In genomic region chr3:23875326-23875725, GRCh38 we compare ENCODE assay signal across 30 cellular contexts.
"Had no signal": no experiment of that assay in that cellular context is flagged by ENCODE, and none has a peak within 500 bp of the region (broad histone marks: within the 10 kb centered on the region; RNA-seq: fewer than 3 reads in every experiment).

No MANE protein-coding gene starts in this region.

- H3K27me3 Mint-ChIP-seq: activated CD4-positive, alpha-beta memory T cell treated with anti-CD3 and anti-CD28 coated beads, Interleukin-2, amount 10 ng/mL, durations not matched to agents 7 days and 5 days; activated CD4-positive, alpha-beta T cell treated with anti-CD3 and anti-CD28 coated beads, Interleukin-2, amount 10 ng/mL, durations not matched to agents 7 days and 5 days; activated T-helper 17 cell treated with anti-CD3 and anti-CD28 coated beads, Interleukin-2, amount 50 U/mL, for 72 hours; progenitor cell of endocrine pancreas; stimulated activated naive CD8-positive, alpha-beta T cell treated with anti-CD3 and anti-CD28 coated beads, Interleukin-15, Interleukin-2, amounts not matched to agents 100 ng/mL and 50 ng/mL, for 24 hours; T-helper 17 cell had no signal

- H3K36me3 Mint-ChIP-seq: stimulated activated effector memory CD8-positive, alpha-beta T cell treated with anti-CD3 and anti-CD28 coated beads, Interleukin-12 subunit alpha, Interleukin-12 subunit beta, amount 100 ng/mL, for 72 hours had no signal

- DNase-seq: activated CD4-positive, alpha-beta memory T cell treated with anti-CD3 and anti-CD28 coated beads, Interleukin-2, amount 10 ng/mL, durations not matched to agents 7 days and 5 days; activated CD4-positive, alpha-beta T cell treated with anti-CD3 and anti-CD28 coated beads for 1 hour; activated CD4-positive, alpha-beta T cell treated with anti-CD3 and anti-CD28 coated beads, Interleukin-2, amount 10 ng/mL, durations not matched to agents 7 days and 5 days; activated gamma-delta T cell treated with Interleukin-2 at 50 U/mL for 16 hours; activated T-cell treated with anti-CD3 and anti-CD28 coated beads, Interleukin-2, amount 50 U/mL, for 4 hours; cerebellar nuclear complex; colonic mucosa; dorsolateral prefrontal cortex; effector memory CD4-positive, alpha-beta T cell; erythroblast; islet precursor cell; left ventricle myocardium inferior; ovary; stimulated activated CD4-positive, alpha-beta T cell treated with anti-CD3 and anti-CD28 coated beads, Interleukin-4, amount 100 ng/mL, for 24 hours; substantia nigra; T-helper 17 cell had no signal

- ATAC-seq: activated naive CD4-positive, alpha-beta T cell treated with anti-CD3 and anti-CD28 coated beads, Interleukin-2, amount 50 U/mL, for 72 hours; activated T-cell treated with anti-CD3 and anti-CD28 coated beads, Interleukin-2, amount 50 U/mL, for 4 hours; activated T-helper 17 cell treated with anti-CD3 and anti-CD28 coated beads, Interleukin-2, amount 50 U/mL, for 72 hours; gastroesophageal sphincter; sciatic nerve; stimulated activated effector memory CD8-positive, alpha-beta T cell treated with anti-CD3 and anti-CD28 coated beads, Interleukin-12 subunit alpha, Interleukin-12 subunit beta, amount 100 ng/mL, for 72 hours; T-helper 17 cell had no signal

- H3K27ac ChIP-seq: colonic mucosa, dorsolateral prefrontal cortex, gastroesophageal sphincter, hepatocyte, left ventricle myocardium inferior, neutrophil, ovary, upper lobe of left lung had no signal

- H3K36me3 ChIP-seq: colonic mucosa, gastroesophageal sphincter, left ventricle myocardium inferior, neutrophil, ovary, upper lobe of left lung had no signal

- H3K27ac Mint-ChIP-seq: activated CD4-positive, alpha-beta memory T cell treated with anti-CD3 and anti-CD28 coated beads, Interleukin-2, amount 10 ng/mL, durations not matched to agents 7 days and 5 days; activated CD4-positive, alpha-beta T cell treated with anti-CD3 and anti-CD28 coated beads, Interleukin-2, amount 10 ng/mL, durations not matched to agents 7 days and 5 days; activated T-helper 17 cell treated with anti-CD3 and anti-CD28 coated beads, Interleukin-2, amount 50 U/mL, for 72 hours; progenitor cell of endocrine pancreas; stimulated activated effector memory CD8-positive, alpha-beta T cell treated with anti-CD3 and anti-CD28 coated beads, Interleukin-12 subunit alpha, Interleukin-12 subunit beta, amount 100 ng/mL, for 72 hours; stimulated activated naive CD8-positive, alpha-beta T cell treated with anti-CD3 and anti-CD28 coated beads, Interleukin-15, Interleukin-2, amounts not matched to agents 100 ng/mL and 50 ng/mL, for 24 hours; WTC11 had no signal

- H3K4me1 Mint-ChIP-seq: activated CD4-positive, alpha-beta memory T cell treated with anti-CD3 and anti-CD28 coated beads, Interleukin-2, amount 10 ng/mL, durations not matched to agents 7 days and 5 days; activated CD4-positive, alpha-beta T cell treated with anti-CD3 and anti-CD28 coated beads, Interleukin-2, amount 10 ng/mL, durations not matched to agents 7 days and 5 days had no signal

- H2AFZ ChIP-seq: hepatocyte had no signal

- H3K4me3 ChIP-seq: colonic mucosa, dorsolateral prefrontal cortex, gastroesophageal sphincter, hepatocyte, left ventricle myocardium inferior, lung, ovary, skin epidermis, upper lobe of left lung had no signal

- H3K4me1 ChIP-seq: colonic mucosa had no signal

- H3K4me3 Mint-ChIP-seq: activated CD4-positive, alpha-beta memory T cell treated with anti-CD3 and anti-CD28 coated beads, Interleukin-2, amount 10 ng/mL, durations not matched to agents 7 days and 5 days; activated CD4-positive, alpha-beta T cell treated with anti-CD3 and anti-CD28 coated beads, Interleukin-2, amount 10 ng/mL, durations not matched to agents 7 days and 5 days; activated T-cell treated with anti-CD3 and anti-CD28 coated beads, Interleukin-2, amount 50 U/mL, for 4 hours; activated T-helper 17 cell treated with anti-CD3 and anti-CD28 coated beads, Interleukin-2, amount 50 U/mL, for 72 hours; nephron; stimulated activated effector memory CD8-positive, alpha-beta T cell treated with anti-CD3 and anti-CD28 coated beads, Interleukin-12 subunit alpha, Interleukin-12 subunit beta, amount 100 ng/mL, for 72 hours; stimulated activated naive CD8-positive, alpha-beta T cell treated with anti-CD3 and anti-CD28 coated beads, Interleukin-15, Interleukin-2, amounts not matched to agents 100 ng/mL and 50 ng/mL, for 24 hours; T-helper 17 cell; WTC11 had no signal

- H3K27me3 ChIP-seq: colonic mucosa, dorsolateral prefrontal cortex, gastroesophageal sphincter, hepatocyte, neutrophil, ovary, upper lobe of left lung had no signal

- H3K9me3 Mint-ChIP-seq: activated CD4-positive, alpha-beta memory T cell treated with anti-CD3 and anti-CD28 coated beads, Interleukin-2, amount 10 ng/mL, durations not matched to agents 7 days and 5 days; activated CD4-positive, alpha-beta T cell treated with anti-CD3 and anti-CD28 coated beads, Interleukin-2, amount 10 ng/mL, durations not matched to agents 7 days and 5 days; activated naive CD4-positive, alpha-beta T cell treated with anti-CD3 and anti-CD28 coated beads, Interleukin-2, amount 50 U/mL, for 72 hours; activated T-cell treated with anti-CD3 and anti-CD28 coated beads, Interleukin-2, amount 50 U/mL, for 4 hours; activated T-helper 17 cell treated with anti-CD3 and anti-CD28 coated beads, Interleukin-2, amount 50 U/mL, for 72 hours; stimulated activated effector memory CD8-positive, alpha-beta T cell treated with anti-CD3 and anti-CD28 coated beads, Interleukin-12 subunit alpha, Interleukin-12 subunit beta, amount 100 ng/mL, for 72 hours; stimulated activated naive CD8-positive, alpha-beta T cell treated with anti-CD3 and anti-CD28 coated beads, Interleukin-15, Interleukin-2, amounts not matched to agents 100 ng/mL and 50 ng/mL, for 24 hours had no signal

- H3K4me2 ChIP-seq: hepatocyte had no signal

- H3K9me3 ChIP-seq: colonic mucosa, gastroesophageal sphincter, left ventricle myocardium inferior, neutrophil, ovary, upper lobe of left lung had no signal
